In genomic region chr16:51524555-51525373, GRCh38 we compare ENCODE assay signal across 11 cellular contexts.
DNase-seq lines count a peak whose midpoint lies in the region; ATAC-seq and TF ChIP-seq lines count a peak whose summit lies in the region.
"Had no signal": no experiment of that assay in that cellular context is flagged by ENCODE, and none has a peak within 500 bp of the region (broad histone marks: within the 10 kb centered on the region; RNA-seq: fewer than 3 reads in every experiment).

No MANE protein-coding gene starts in this region.

- no peaks in the 10 kb centered on the region for H3K36me3 Mint-ChIP-seq in CD14-positive monocyte
- H3K36me3 Mint-ChIP-seq: activated CD8-positive, alpha-beta memory T cell treated with anti-CD3 and anti-CD28 coated beads, Interleukin-2, amount 10 ng/mL, durations not matched to agents 7 days and 5 days had no signal

- no peaks in the 10 kb centered on the region for H3K27me3 ChIP-seq in right lobe of liver
- H3K27me3 ChIP-seq: colonic mucosa had no signal

- peak overlapping the region; percentile 13 for H3K27ac ChIP-seq in caudate nucleus (ENCODE audit: low read depth, low read length)
- peak overlapping the region; percentile 66 to 86 (median 85) for H3K27ac ChIP-seq in right lobe of liver
- H3K27ac ChIP-seq in coronary artery, result no peak overlapping the region
- H3K27ac ChIP-seq: colonic mucosa, prostate gland had no signal

- H3K27ac Mint-ChIP-seq in CD14-positive monocyte, result no peak overlapping the region
- H3K27ac Mint-ChIP-seq: activated CD8-positive, alpha-beta memory T cell treated with anti-CD3 and anti-CD28 coated beads, Interleukin-2, amount 10 ng/mL, durations not matched to agents 7 days and 5 days had no signal

- peaks cover 0 to 4% (median 0%) of the 10 kb centered on the region in 3 donors for H3K27me3 Mint-ChIP-seq in CD14-positive monocyte (ENCODE audit: low read depth in 3 of 3)
- H3K27me3 Mint-ChIP-seq: activated CD8-positive, alpha-beta memory T cell treated with anti-CD3 and anti-CD28 coated beads, Interleukin-2, amount 10 ng/mL, durations not matched to agents 7 days and 5 days had no signal

- no peaks in the 10 kb centered on the region for H3K36me3 ChIP-seq in right lobe of liver
- H3K36me3 ChIP-seq: colonic mucosa, prostate gland had no signal

- TF ChIP-seq CTCF in AG10803 (conservative IDR thresholded peaks at IDR 0.05; ENCODE audit: low read length) (peak; percentile 28; the same call in 1 of the 2 replicates), LNCaP clone FGC (IDR thresholded peaks at IDR 0.05; ENCODE audit: control insufficient read depth, extremely low read depth, insufficient read depth) (peak; percentile 57), right lobe of liver (IDR thresholded peaks at IDR 0.05) (peak; percentile 20 to 60 (median 38)), coronary artery (IDR thresholded peaks at IDR 0.05) (no peak), CD14-positive monocyte (IDR thresholded peaks at IDR 0.05) (no peak)

- no peaks in the 10 kb centered on the region for H3K4me1 Mint-ChIP-seq in CD14-positive monocyte
- H3K4me1 Mint-ChIP-seq: activated CD8-positive, alpha-beta memory T cell treated with anti-CD3 and anti-CD28 coated beads, Interleukin-2, amount 10 ng/mL, durations not matched to agents 7 days and 5 days had no signal

- peak; percentile 55 for TF ChIP-seq POLR2A in right lobe of liver (IDR thresholded peaks at IDR 0.05)

- peak; percentile 82 for DNase-seq in AG10803 (ENCODE audit: low read depth)
- peak; percentile 13 for DNase-seq in LNCaP clone FGC (ENCODE audit: low read depth)
- peak in 7 of 61 donors; percentile 7 to 25 (median 23) for DNase-seq in caudate nucleus (lab: John Stamatoyannopoulos, UW)
- peak; percentile 61 to 81 (median 76) for DNase-seq in right lobe of liver
- DNase-seq in coronary artery (ENCODE audit: low spot score), result no peak
- no peak for DNase-seq in CD14-positive monocyte (ENCODE audit: low spot score)
- DNase-seq in NCI-H2227 treated with DMSO at 0.1 percent for 48 hours (lab: John Stamatoyannopoulos, UW), result no peak
- DNase-seq: activated CD8-positive, alpha-beta memory T cell treated with anti-CD3 and anti-CD28 coated beads, Interleukin-2, amount 10 ng/mL, durations not matched to agents 7 days and 5 days; colonic mucosa had no signal

- H3K9me3 ChIP-seq in right lobe of liver, result no peaks in the 10 kb centered on the region
- H3K9me3 ChIP-seq: colonic mucosa, prostate gland had no signal

- peaks cover 0 to 33% (median 7%) of the 10 kb centered on the region in 4 donors for H3K4me1 ChIP-seq in right lobe of liver
- H3K4me1 ChIP-seq: colonic mucosa, prostate gland had no signal

- H3K9me3 Mint-ChIP-seq in CD14-positive monocyte, result peaks cover 6 to 15% (median 9%) of the 10 kb centered on the region in 7 donors

- no peak overlapping the region for H3K4me3 Mint-ChIP-seq in CD14-positive monocyte
- H3K4me3 Mint-ChIP-seq: activated CD8-positive, alpha-beta memory T cell treated with anti-CD3 and anti-CD28 coated beads, Interleukin-2, amount 10 ng/mL, durations not matched to agents 7 days and 5 days had no signal

- intact Hi-C loops in right lobe of liver (cut with DNase I) (no loop called here), CD14-positive monocyte (cut with micrococcal nuclease) (no loop called here)

- WGBS in right lobe of liver (ENCODE audit: insufficient coverage, low coverage, low lambda C conversion rate, missing lambda C conversion rate), result 22% methylated on average over 6 of the region's 6 CpGs

- ATAC-seq in right lobe of liver (peak; percentile 72 to 82 (median 80)), HG02571 (IDR thresholded peaks at IDR 0.05; ENCODE audit: unreplicated experiment) (no peak)
- ATAC-seq: activated CD8-positive, alpha-beta memory T cell treated with anti-CD3 and anti-CD28 coated beads, Interleukin-2, amount 10 ng/mL, durations not matched to agents 7 days and 5 days had no signal

- H3K4me3 ChIP-seq in AG10803 (ENCODE audit: low read length), result no peak overlapping the region
- H3K4me3 ChIP-seq in LNCaP clone FGC (ENCODE audit: low read depth, low read length), result no peak overlapping the region
- H3K4me3 ChIP-seq in right lobe of liver, result peak overlapping the region in 2 of 3 donors; percentile 32 to 54
- no peak overlapping the region for H3K4me3 ChIP-seq in coronary artery
- H3K4me3 ChIP-seq: colonic mucosa, prostate gland had no signal

Comparison
In these comparisons a context has a peak if more than half of its experiments do, and no peak if none do; other contexts are left out.
1. DNase-seq: peak in AG10803 (single experiment), LNCaP clone FGC (single experiment) and right lobe of liver (3 of 3); none in coronary artery (single experiment), CD14-positive monocyte (single experiment) and NCI-H2227 treated with DMSO at 0.1 percent for 48 hours (single experiment).
2. H3K4me3 ChIP-seq: peak in right lobe of liver (2 of 3); none in AG10803 (single experiment), LNCaP clone FGC (single experiment) and coronary artery (single experiment).
3. CTCF ChIP-seq: peak in AG10803 (single experiment), LNCaP clone FGC (single experiment) and right lobe of liver (4 of 4); none in coronary artery (single experiment) and CD14-positive monocyte (single experiment).
4. H3K27ac ChIP-seq: peak in caudate nucleus (single experiment) and right lobe of liver (3 of 3); none in coronary artery (0 of 2).